ENCODE assay signal across 13 cellular contexts in genomic region chr16:89481556-89481955, GRCh38. TPM values are rescaled to one million over a fixed set of nuclear protein-coding genes. Genes with fewer than 3 reads are reported as not detected.
A peak's percentile ranks its signal among the peaks of the same experiment; 100 is the strongest.
DNase-seq lines count a peak whose midpoint lies in the region; ATAC-seq, FAIRE-seq and TF ChIP-seq lines count a peak whose summit lies in the region.
"Had no signal": no experiment of that assay in that cellular context is flagged by ENCODE, and none has a peak within 500 bp of the region (broad histone marks: within the 10 kb centered on the region; RNA-seq: fewer than 3 reads in every experiment).

No MANE protein-coding gene starts in this region.

- TF ChIP-seq CTCF in K562 (IDR thresholded peaks at IDR 0.05 in 2 of 3, conservative IDR thresholded peaks at IDR 0.05 in 1 of 3; ENCODE audit: insufficient read depth in 2 of 3, low read depth in 1 of 3, low read length in 3 of 3) (no peak), natural killer cell (IDR thresholded peaks at IDR 0.05) (no peak)

- peaks cover 0 to 2% (median 0%) of the 10 kb centered on the region in 8 donors for H3K9me3 Mint-ChIP-seq in CD4-positive, alpha-beta memory T cell
- H3K9me3 Mint-ChIP-seq in IgD-negative memory B cell (no peaks in the 10 kb centered on the region), natural killer cell (no peaks in the 10 kb centered on the region)

- CTCF ChIA-PET in CD4-positive, alpha-beta memory T cell (lab: Charles Lee; ENCODE audit: partially characterized antibody): interaction anchor here (0.8 to 1.4 kb wide), 2 partner anchors 10 to 35 kb away, joined by 3 to 4 read pairs; no protein-coding TSS in a partner anchor
- CTCF ChIA-PET in K562 (lab: Yijun Ruan, JAX; ENCODE audit: low intra/inter-chr PET ratio): interaction anchor here (0.5 to 0.6 kb wide), 2 partner anchors 8 to 131 kb away, joined by 3 to 7 read pairs; no protein-coding TSS in a partner anchor

- intact Hi-C loops in CD4-positive, alpha-beta memory T cell (cut with micrococcal nuclease): no loop called here
- intact Hi-C loops in K562 (cut with micrococcal nuclease) (no loop called here), natural killer cell (cut with micrococcal nuclease) (no loop called here)

- H3K27ac Mint-ChIP-seq in CD4-positive, alpha-beta memory T cell: peak overlapping the region in 6 of 7 donors; percentile 42 to 97 (median 68)
- peak overlapping the region in 2 of 3 donors; percentile 55 to 76 for H3K27ac Mint-ChIP-seq in IgD-negative memory B cell
- H3K27ac Mint-ChIP-seq in natural killer cell: peak overlapping the region; percentile 66 to 90

- peak overlapping the region in 1 of 2 experiments; percentile 17; a peak in 1 of 4 replicates for H3K9ac ChIP-seq in K562 (ENCODE audit: insufficient read depth in 1 of 2, low read depth in 2 of 2, low read length in 2 of 2)

- peaks cover 72 to 95% (median 85%) of the 10 kb centered on the region in 4 donors for H3K4me1 Mint-ChIP-seq in CD4-positive, alpha-beta memory T cell
- peaks cover 59 to 71% (median 71%) of the 10 kb centered on the region in 3 donors for H3K4me1 Mint-ChIP-seq in IgD-negative memory B cell
- peaks cover 87% of the 10 kb centered on the region in 2 donors for H3K4me1 Mint-ChIP-seq in natural killer cell

- no peaks in the 10 kb centered on the region for H3K27me3 ChIP-seq in CD4-positive, alpha-beta memory T cell (ENCODE audit: insufficient read depth, low read length)
- H3K27me3 ChIP-seq in K562 (ENCODE audit: control insufficient read depth in 2 of 2, insufficient read depth in 2 of 2, low read length in 2 of 2) (no peaks in the 10 kb centered on the region), HAP-1 (ENCODE audit: low read depth) (no peaks in the 10 kb centered on the region)

- no peaks in the 10 kb centered on the region for H3K9me3 ChIP-seq in CD4-positive, alpha-beta memory T cell (ENCODE audit: control insufficient read depth in 1 of 2, low read length in 2 of 2)
- no peaks in the 10 kb centered on the region for H3K9me3 ChIP-seq in K562 (replicated peaks; ENCODE audit: control insufficient read depth, insufficient read depth, low read depth, low read length)
- H3K9me3 ChIP-seq in HAP-1: no peaks in the 10 kb centered on the region

- WGBS in K562 (ENCODE audit: insufficient coverage, low coverage, missing lambda C conversion rate): 82% methylated on average over 7 of the region's 7 CpGs

- in situ Hi-C loops in K562 (cut with MboI) (no loop called here), HAP-1 (cut with MboI; ENCODE audit: low sequenced_read_pairs) (no loop called here)

- H3K27ac ChIP-seq in CD4-positive, alpha-beta memory T cell (ENCODE audit: low read depth, low read length): no peak overlapping the region
- H3K27ac ChIP-seq in K562 (ENCODE audit: extremely low read depth, low read depth, low read length): no peak overlapping the region

- no peak overlapping the region for H3K4me2 ChIP-seq in K562 (ENCODE audit: insufficient read depth, low read length)

- no peak for DNase-seq in CD4-positive, alpha-beta memory T cell
- DNase-seq in K562 (ENCODE audit: extremely low read depth in 1 of 4, low spot score in 3 of 4) (no peak), natural killer cell (no peak), HAP-1 (ENCODE audit: low spot score in 2 of 2) (no peak)
- no peak for DNase-seq in effector CD8-positive, alpha-beta T cell (lab: John Stamatoyannopoulos, UW)
- DNase-seq: central memory CD4-positive, alpha-beta T cell; NCI-H1048; NCI-H345 had no signal

- no peak for TF ChIP-seq EP300 in K562 (IDR thresholded peaks at IDR 0.05; ENCODE audit: low read length)

- H3K79me2 ChIP-seq in K562 (ENCODE audit: control insufficient read depth, insufficient read depth, low read length): peaks cover 100% of the 10 kb centered on the region

- H3K36me3 ChIP-seq in CD4-positive, alpha-beta memory T cell (ENCODE audit: insufficient read depth, low read length): no peaks in the 10 kb centered on the region
- peaks cover 51% of the 10 kb centered on the region for H3K36me3 ChIP-seq in K562 (ENCODE audit: control insufficient read depth, insufficient read depth, low read length)
- peaks cover 28% of the 10 kb centered on the region for H3K36me3 ChIP-seq in HAP-1 (replicated peaks)

- H3K4me3 Mint-ChIP-seq in CD4-positive, alpha-beta memory T cell: peak overlapping the region in 7 of 8 donors; percentile 44 to 92 (median 74)
- H3K4me3 Mint-ChIP-seq in IgD-negative memory B cell (peak overlapping the region in 2 of 4 donors; percentile 22 to 44), natural killer cell (peak overlapping the region; percentile 90)

- no peak for TF ChIP-seq RAD21 in K562 (CRISPR knock-in tag; conservative IDR thresholded peaks at IDR 0.05 in 1 of 2, IDR thresholded peaks at IDR 0.05 in 1 of 2)

- TF ChIP-seq POLR2A in K562 (conservative IDR thresholded peaks at IDR 0.05): no peak

- H2AFZ ChIP-seq in K562 (ENCODE audit: low read depth, low read length): no peak overlapping the region

- H3K9me1 ChIP-seq in K562 (ENCODE audit: control insufficient read depth, insufficient read depth, low read length): peaks cover 8% of the 10 kb centered on the region

- no peak for FAIRE-seq in K562 (lab: Jason Lieb, UNC)
- FAIRE-seq: H54 had no signal

- peaks cover 91% of the 10 kb centered on the region for H3K4me1 ChIP-seq in CD4-positive, alpha-beta memory T cell (ENCODE audit: insufficient read depth, low read length)
- H3K4me1 ChIP-seq in K562 (replicated peaks in 1 of 2; ENCODE audit: control insufficient read depth in 2 of 2, insufficient read depth in 2 of 2, low read length in 2 of 2): peaks cover 25 to 52% of the 10 kb centered on the region in 2 experiments
- H3K4me1 ChIP-seq in HAP-1: peaks cover 22% of the 10 kb centered on the region

- BruUV-seq in K562 (replicated peaks; lab: Mats Ljungman, UMichigan): no TSS peak

- POLR2A ChIA-PET in CD4-positive, alpha-beta memory T cell (lab: Charles Lee; ENCODE audit: partially characterized antibody): interaction anchor here (1.4 kb wide), 1 partner anchor 9 kb away, joined by 4 read pairs; no protein-coding TSS in a partner anchor
- POLR2A ChIA-PET in K562 (lab: Yijun Ruan, JAX): interaction anchor here (0.6 to 1.8 kb wide), 3 partner anchors 9 to 829 kb away, joined by 3 to 14 read pairs (median 6); no protein-coding TSS in a partner anchor

- H4K20me1 ChIP-seq in K562 (replicated peaks; ENCODE audit: control insufficient read depth, insufficient read depth, low read length): peaks cover 89% of the 10 kb centered on the region

- no peak overlapping the region for H3K4me3 ChIP-seq in CD4-positive, alpha-beta memory T cell (ENCODE audit: low read length in 2 of 2)
- H3K4me3 ChIP-seq in K562 (no peak overlapping the region), HAP-1 (no peak overlapping the region)

- ATAC-seq in K562 (no peak), natural killer cell (no peak), GM18519 (IDR thresholded peaks at IDR 0.05; ENCODE audit: low FRiP score, unreplicated experiment) (no peak), HG03039 (IDR thresholded peaks at IDR 0.05; ENCODE audit: unreplicated experiment) (no peak)
- ATAC-seq: Panc1 had no signal

- H3K27me3 Mint-ChIP-seq in CD4-positive, alpha-beta memory T cell: no peaks in the 10 kb centered on the region
- H3K27me3 Mint-ChIP-seq in IgD-negative memory B cell: peaks cover 2% of the 10 kb centered on the region
- no peaks in the 10 kb centered on the region for H3K27me3 Mint-ChIP-seq in natural killer cell (ENCODE audit: low read depth in 2 of 2)

- peaks cover 0 to 20% of the 10 kb centered on the region in 2 donors for H3K36me3 Mint-ChIP-seq in CD4-positive, alpha-beta memory T cell
- H3K36me3 Mint-ChIP-seq in IgD-negative memory B cell: no peaks in the 10 kb centered on the region
- no peaks in the 10 kb centered on the region for H3K36me3 Mint-ChIP-seq in natural killer cell

RNA-seq across cellular contexts. Expression of gene ANKRD11, which starts 8.8 kb away (rescaled TPM):
- total RNA-seq in CD4-positive, alpha-beta memory T cell: 100 to 1,000 TPM; 229 to 246 TPM
- polyA plus RNA-seq in CD4-positive, alpha-beta memory T cell: 10 to 100 TPM in 1 of 2 donors, 1 to 10 TPM in 1; 3.9 to 49.7 TPM
- polyA plus RNA-seq in IgD-negative memory B cell: 11.6 TPM
- 521 and 557 TPM in 2 replicates for total RNA-seq in K562 (2011; cell fraction: chromatin; rRNA removed; ENCODE audit: low replicate concordance)
- total RNA-seq in K562 (2011; cell fraction: nucleolus; rRNA removed): 219 and 271 TPM in 2 replicates
- 280 and 307 TPM in 2 replicates for total RNA-seq in K562 (2011; cell fraction: nucleoplasm; rRNA removed)
- total RNA-seq in K562 (2014; rRNA removed): 49.2 and 58.7 TPM in 2 replicates
- 25.4 and 31.7 TPM in 2 replicates for total RNA-seq in K562 (2014; rRNA removed; fragmentation: Illumina TruSeq; extraction: Trizol)
- total RNA-seq in K562 (2015; rRNA removed; fragmentation: Illumina TruSeq; extraction: Trizol): 26.9 and 27.6 TPM in 2 replicates
- total RNA-seq in K562 (2021): 114 and 126 TPM in 2 replicates
- 24.1 and 24.5 TPM in 2 replicates for polyA plus RNA-seq in K562 (2011; rRNA removed)
- 24.1 and 43.3 TPM in 2 replicates for polyA plus RNA-seq in K562 (2011; cell fraction: cytosol; rRNA removed)
- 82.4 and 115 TPM in 2 replicates for polyA plus RNA-seq in K562 (2011; cell fraction: nucleus; rRNA removed)
- 58.0 and 101 TPM in 2 replicates for polyA plus RNA-seq in K562 (2012)
- 41.9 and 66.8 TPM in 2 replicates for polyA plus RNA-seq in K562 (2014; fragmentation: Illumina TruSeq; extraction: Trizol)
- 1 to 10 TPM; 4.7 to 5.4 TPM for polyA plus RNA-seq in K562 (2014; fragmentation: Nextera tagmentation; extraction: Ambion mirVana)
- 75.6 and 83.7 TPM in 2 replicates for polyA plus RNA-seq in K562 (2014; rRNA removed)
- 22.7 and 27.7 TPM in 2 replicates for polyA minus RNA-seq in K562 (2011; rRNA and poly(A)+ RNA removed)
- 41.4 and 57.3 TPM in 2 replicates for polyA minus RNA-seq in K562 (2011; cell fraction: cytosol; rRNA and poly(A)+ RNA removed)
- polyA minus RNA-seq in K562 (2011; cell fraction: nucleus; rRNA and poly(A)+ RNA removed): 37.2 and 51.5 TPM in 2 replicates
- total RNA-seq in natural killer cell: 100 to 1,000 TPM; 230 to 299 (median 287) TPM

RNA-seq across cellular contexts. Expression of gene SPG7, which starts 26.6 kb away (rescaled TPM):
- total RNA-seq in CD4-positive, alpha-beta memory T cell: 100 to 1,000 TPM; 157 to 160 TPM
- 10 to 100 TPM; 46.4 to 48.5 TPM for polyA plus RNA-seq in CD4-positive, alpha-beta memory T cell
- polyA plus RNA-seq in IgD-negative memory B cell (47.0 TPM), K562 (2011; rRNA removed) (44.2 and 53.2 TPM in 2 replicates), K562 (2014; fragmentation: Illumina TruSeq; extraction: Trizol) (49.2 and 49.4 TPM in 2 replicates), K562 (2014; fragmentation: Nextera tagmentation; extraction: Ambion mirVana) (1 to 10 TPM; 5.8 to 7.0 TPM), K562 (2014; rRNA removed) (62.6 and 89.1 TPM in 2 replicates)
- 538 and 821 TPM in 2 replicates for total RNA-seq in K562 (2011; cell fraction: chromatin; rRNA removed; ENCODE audit: low replicate concordance)
- total RNA-seq in K562 (2011; cell fraction: nucleolus; rRNA removed): 360 and 372 TPM in 2 replicates
- 370 and 431 TPM in 2 replicates for total RNA-seq in K562 (2011; cell fraction: nucleoplasm; rRNA removed)
- total RNA-seq in K562 (2014; rRNA removed) (67.4 and 136 TPM in 2 replicates), K562 (2014; rRNA removed; fragmentation: Illumina TruSeq; extraction: Trizol) (37.3 and 41.2 TPM in 2 replicates), K562 (2015; rRNA removed; fragmentation: Illumina TruSeq; extraction: Trizol) (51.9 and 55.5 TPM in 2 replicates), K562 (2021) (74.8 and 75.4 TPM in 2 replicates), natural killer cell (100 to 1,000 TPM; 142 to 195 (median 180) TPM)
- 33.7 and 35.7 TPM in 2 replicates for polyA plus RNA-seq in K562 (2011; cell fraction: cytosol; rRNA removed)
- 243 and 279 TPM in 2 replicates for polyA plus RNA-seq in K562 (2011; cell fraction: nucleus; rRNA removed)
- polyA plus RNA-seq in K562 (2012): 41.5 and 49.6 TPM in 2 replicates
- polyA minus RNA-seq in K562 (2011; rRNA and poly(A)+ RNA removed): 44.3 and 53.3 TPM in 2 replicates
- 30.5 and 50.1 TPM in 2 replicates for polyA minus RNA-seq in K562 (2011; cell fraction: cytosol; rRNA and poly(A)+ RNA removed)
- polyA minus RNA-seq in K562 (2011; cell fraction: nucleus; rRNA and poly(A)+ RNA removed): 79.4 and 87.9 TPM in 2 replicates
